9 cellular contexts compared by ENCODE assay signal in genomic region chr19:6516018-6516658, GRCh38. TPM values are rescaled to one million over a fixed set of nuclear protein-coding genes. Genes with fewer than 3 reads are reported as not detected.
DNase-seq lines count a peak whose midpoint lies in the region; ATAC-seq, FAIRE-seq and TF ChIP-seq lines count a peak whose summit lies in the region.
"Had no signal": no experiment of that assay in that cellular context is flagged by ENCODE, and none has a peak within 500 bp of the region (broad histone marks: within the 10 kb centered on the region; RNA-seq: fewer than 3 reads in every experiment).

No MANE protein-coding gene starts in this region.

- H3K36me3 Mint-ChIP-seq in IgD-negative memory B cell: no peaks in the 10 kb centered on the region

- DNase-seq in CD1c-positive myeloid dendritic cell (ENCODE audit: extremely low spot score) (peak; percentile 95), SW 1271 (lab: John Stamatoyannopoulos, UW) (peak; percentile 93 to 96), anterior cingulate cortex (lab: John Stamatoyannopoulos, UW) (peak; percentile 49 to 97 (median 89)), left ventricle myocardium inferior (peak; percentile 95), posterior vena cava (ENCODE audit: low spot score) (peak; percentile 96), urothelium cell line (ENCODE audit: low spot score) (peak; percentile 90)

- intact Hi-C loops in left ventricle myocardium inferior (cut with micrococcal nuclease): loop anchor here (10.0 kb wide), 1 partner anchor 119 kb away; no protein-coding TSS in a partner anchor
- intact Hi-C loops in posterior vena cava (cut with DNase I): no loop called here

- H3K4me3 Mint-ChIP-seq in IgD-negative memory B cell: peak overlapping the region; percentile 49 to 100 (median 96)

- H3K4me1 ChIP-seq in left ventricle myocardium inferior: peaks cover 26% of the 10 kb centered on the region

- H3K4me3 ChIP-seq in left ventricle myocardium inferior: peak overlapping the region; percentile 82

- H3K9me3 Mint-ChIP-seq in IgD-negative memory B cell: no peaks in the 10 kb centered on the region

- peak; percentile 37 for ATAC-seq in GM19397 (IDR thresholded peaks at IDR 0.05; ENCODE audit: unreplicated experiment)

- H3K4me1 Mint-ChIP-seq in IgD-negative memory B cell: peaks cover 18 to 30% (median 28%) of the 10 kb centered on the region in 3 donors

- H3K27me3 Mint-ChIP-seq in IgD-negative memory B cell: no peaks in the 10 kb centered on the region

- H3K9me3 ChIP-seq in left ventricle myocardium inferior (replicated peaks): no peaks in the 10 kb centered on the region

- no peak for TF ChIP-seq CTCF in left ventricle myocardium inferior (IDR thresholded peaks at IDR 0.05; ENCODE audit: borderline replicate concordance)

- no peaks in the 10 kb centered on the region for H3K36me3 ChIP-seq in left ventricle myocardium inferior

- peak overlapping the region in 1 of 3 donors; percentile 26 for H3K27ac Mint-ChIP-seq in IgD-negative memory B cell

- H3K27ac ChIP-seq in left ventricle myocardium inferior (replicated peaks): peak overlapping the region; percentile 88

- no peak for FAIRE-seq in urothelium cell line (lab: Jason Lieb, UNC)
- FAIRE-seq: colon had no signal

- no peaks in the 10 kb centered on the region for H3K27me3 ChIP-seq in left ventricle myocardium inferior (ENCODE audit: low read depth)

RNA-seq across cellular contexts. Expression of gene TUBB4A, which starts 14.0 kb away (rescaled TPM):
- polyA plus RNA-seq in IgD-negative memory B cell: 14.6 TPM
- total RNA-seq in left ventricle myocardium inferior (3.3 TPM), posterior vena cava (under 1 TPM; 0.42 to 0.48 TPM)

RNA-seq across cellular contexts. Expression of gene TNFSF9, which starts 14.7 kb away (rescaled TPM):
- 14.7 TPM for polyA plus RNA-seq in IgD-negative memory B cell
- total RNA-seq in left ventricle myocardium inferior (0.38 TPM), posterior vena cava (under 1 TPM; 0.42 to 0.67 TPM)

RNA-seq across cellular contexts. Expression of gene DENND1C, which starts 34.6 kb away (rescaled TPM):
- polyA plus RNA-seq in IgD-negative memory B cell: 80.7 TPM
- 1.2 TPM for total RNA-seq in left ventricle myocardium inferior
- total RNA-seq in posterior vena cava: 1 to 10 TPM; 2.1 to 3.9 TPM

RNA-seq across cellular contexts. Expression of gene CRB3, which starts 52.1 kb away (rescaled TPM):
- polyA plus RNA-seq in IgD-negative memory B cell: 4.2 TPM
- total RNA-seq in left ventricle myocardium inferior (not detected), posterior vena cava (not detected)

RNA-seq across cellular contexts. Expression of gene SLC25A23, which starts 56.5 kb away (rescaled TPM):
- 28.2 TPM for polyA plus RNA-seq in IgD-negative memory B cell
- 116 TPM for total RNA-seq in left ventricle myocardium inferior
- total RNA-seq in posterior vena cava: 10 to 100 TPM; 51.5 to 62.1 TPM

Comparison
In these comparisons a context has a peak if more than half of its experiments do, and no peak if none do; other contexts are left out.
1. Peak in every context shown above with its lines: DNase-seq, ATAC-seq, H3K4me3 ChIP-seq and H3K27ac ChIP-seq.